Comparison of ENCODE assay signal across 1 cellular context in the genomic region with DNA sequence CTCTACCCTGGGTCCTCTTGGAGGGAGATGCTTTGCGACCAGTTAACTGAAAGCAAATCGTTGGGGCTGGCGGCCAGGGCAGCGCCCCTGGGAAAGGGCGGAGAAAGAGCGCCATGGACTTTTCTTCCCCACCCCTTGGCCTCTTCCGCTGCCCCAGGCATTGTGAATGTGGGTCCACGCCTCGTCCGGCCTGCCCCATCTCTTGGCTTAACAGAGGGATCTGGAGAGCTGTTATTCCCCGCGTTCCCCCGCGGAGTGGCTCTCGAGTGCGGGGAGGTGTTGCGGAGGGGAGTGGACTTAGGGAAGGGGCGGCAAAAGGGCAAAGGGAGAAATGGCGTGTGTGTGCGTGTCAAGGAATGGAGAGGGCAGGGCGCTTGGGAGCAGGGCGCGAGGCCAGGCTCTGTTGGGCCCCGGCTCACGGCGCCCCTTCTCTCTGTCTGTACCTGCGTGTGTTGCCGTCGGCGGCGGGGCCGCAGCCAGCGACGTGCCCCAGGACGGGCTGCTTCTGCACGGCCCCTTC.
TF ChIP-seq lines count a peak whose summit lies in the region.

No MANE protein-coding gene starts in this region.

TF ChIP-seq in GM12878, 131 proteins besides CTCF, POLR2A, EP300 and RAD21:
- TF ChIP-seq ZBED1 (IDR thresholded peaks at IDR 0.05; ENCODE audit: borderline replicate concordance), result no peak
- TF ChIP-seq CBFB (IDR thresholded peaks at IDR 0.05; ENCODE audit: low read depth), result no peak
- no peak for TF ChIP-seq WRNIP1 (IDR thresholded peaks at IDR 0.05; ENCODE audit: borderline replicate concordance, low read depth, low read length)
- no peak for TF ChIP-seq RAD51 (IDR thresholded peaks at IDR 0.05)
- TF ChIP-seq IKZF1 (conservative IDR thresholded peaks at IDR 0.05), result peak; percentile 46; the same call in 1 of the 2 replicates
- no peak for TF ChIP-seq TCF12 (IDR thresholded peaks at IDR 0.05; ENCODE audit: low read depth, low read length)
- TF ChIP-seq POU2F2 (IDR thresholded peaks at IDR 0.05; ENCODE audit: borderline replicate concordance, low read depth, low read length), result no peak
- no peak for TF ChIP-seq YBX1 (IDR thresholded peaks at IDR 0.05)
- no peak for TF ChIP-seq RFX5 (IDR thresholded peaks at IDR 0.05; ENCODE audit: low read depth, low read length)
- TF ChIP-seq POLR2AphosphoS5 (IDR thresholded peaks at IDR 0.05; ENCODE audit: low read length), result no peak
- no peak for TF ChIP-seq CEBPB (IDR thresholded peaks at IDR 0.05; ENCODE audit: borderline replicate concordance in 1 of 2, low read depth in 2 of 2, low read length in 2 of 2)
- TF ChIP-seq, protein P1, sequence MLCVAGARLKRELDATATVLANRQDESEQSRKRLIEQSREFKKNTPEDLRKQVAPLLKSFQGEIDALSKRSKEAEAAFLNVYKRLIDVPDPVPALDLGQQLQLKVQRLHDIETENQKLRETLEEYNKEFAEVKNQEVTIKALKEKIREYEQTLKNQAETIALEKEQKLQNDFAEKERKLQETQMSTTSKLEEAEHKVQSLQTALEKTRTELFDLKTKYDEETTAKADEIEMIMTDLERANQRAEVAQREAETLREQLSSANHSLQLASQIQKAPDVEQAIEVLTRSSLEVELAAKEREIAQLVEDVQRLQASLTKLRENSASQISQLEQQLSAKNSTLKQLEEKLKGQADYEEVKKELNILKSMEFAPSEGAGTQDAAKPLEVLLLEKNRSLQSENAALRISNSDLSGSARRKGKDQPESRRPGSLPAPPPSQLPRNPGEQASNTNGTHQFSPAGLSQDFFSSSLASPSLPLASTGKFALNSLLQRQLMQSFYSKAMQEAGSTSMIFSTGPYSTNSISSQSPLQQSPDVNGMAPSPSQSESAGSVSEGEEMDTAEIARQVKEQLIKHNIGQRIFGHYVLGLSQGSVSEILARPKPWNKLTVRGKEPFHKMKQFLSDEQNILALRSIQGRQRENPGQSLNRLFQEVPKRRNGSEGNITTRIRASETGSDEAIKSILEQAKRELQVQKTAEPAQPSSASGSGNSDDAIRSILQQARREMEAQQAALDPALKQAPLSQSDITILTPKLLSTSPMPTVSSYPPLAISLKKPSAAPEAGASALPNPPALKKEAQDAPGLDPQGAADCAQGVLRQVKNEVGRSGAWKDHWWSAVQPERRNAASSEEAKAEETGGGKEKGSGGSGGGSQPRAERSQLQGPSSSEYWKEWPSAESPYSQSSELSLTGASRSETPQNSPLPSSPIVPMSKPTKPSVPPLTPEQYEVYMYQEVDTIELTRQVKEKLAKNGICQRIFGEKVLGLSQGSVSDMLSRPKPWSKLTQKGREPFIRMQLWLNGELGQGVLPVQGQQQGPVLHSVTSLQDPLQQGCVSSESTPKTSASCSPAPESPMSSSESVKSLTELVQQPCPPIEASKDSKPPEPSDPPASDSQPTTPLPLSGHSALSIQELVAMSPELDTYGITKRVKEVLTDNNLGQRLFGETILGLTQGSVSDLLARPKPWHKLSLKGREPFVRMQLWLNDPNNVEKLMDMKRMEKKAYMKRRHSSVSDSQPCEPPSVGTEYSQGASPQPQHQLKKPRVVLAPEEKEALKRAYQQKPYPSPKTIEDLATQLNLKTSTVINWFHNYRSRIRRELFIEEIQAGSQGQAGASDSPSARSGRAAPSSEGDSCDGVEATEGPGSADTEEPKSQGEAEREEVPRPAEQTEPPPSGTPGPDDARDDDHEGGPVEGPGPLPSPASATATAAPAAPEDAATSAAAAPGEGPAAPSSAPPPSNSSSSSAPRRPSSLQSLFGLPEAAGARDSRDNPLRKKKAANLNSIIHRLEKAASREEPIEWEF (IDR thresholded peaks at IDR 0.05; ENCODE audit: insufficient replicate concordance, low read depth, low read length), result no peak
- TF ChIP-seq DPF2 (IDR thresholded peaks at IDR 0.05), result peak; percentile 51; the same call in 1 of the 2 replicates
- no peak for TF ChIP-seq HSF1 (IDR thresholded peaks at IDR 0.05; ENCODE audit: low read depth, low read length)
- no peak for TF ChIP-seq POLR2AphosphoS2 (IDR thresholded peaks at IDR 0.05; ENCODE audit: low read depth, low read length)
- no peak for TF ChIP-seq TAF1 (IDR thresholded peaks at IDR 0.05; ENCODE audit: borderline replicate concordance, low read depth, low read length)
